13 cellular contexts compared by ENCODE assay signal in the genomic region with DNA sequence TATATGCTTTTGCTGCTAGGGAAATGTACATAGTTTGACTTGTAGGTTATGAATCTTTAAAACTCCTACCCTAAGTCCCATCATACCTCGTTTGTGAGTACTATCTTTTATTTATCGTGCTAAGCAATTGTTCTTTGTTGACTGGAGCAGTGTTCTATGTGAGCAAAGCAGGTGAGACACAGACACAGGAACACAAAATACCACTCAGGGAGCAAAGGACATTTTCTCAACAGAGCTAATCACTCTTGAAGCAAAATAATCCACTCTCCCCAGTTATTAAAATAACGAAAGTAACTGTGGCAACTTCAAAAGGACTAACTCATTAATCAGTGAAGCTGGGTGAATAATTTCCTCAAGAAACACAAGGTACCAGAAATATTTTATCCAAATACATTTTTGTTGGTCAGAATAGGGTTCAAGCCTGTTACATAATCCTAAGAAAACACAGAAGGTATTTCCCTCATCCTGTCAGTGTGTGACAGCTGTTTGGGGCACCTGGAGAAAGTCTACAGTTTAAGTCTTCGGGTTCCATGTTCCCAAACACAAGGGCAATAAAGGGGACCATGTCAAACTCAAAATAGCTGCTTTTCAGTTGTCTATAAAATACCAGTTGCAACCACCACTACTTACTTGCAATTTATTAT.
A peak's percentile ranks its signal among the peaks of the same experiment; 100 is the strongest.
DNase-seq lines count a peak whose midpoint lies in the region; ATAC-seq and TF ChIP-seq lines count a peak whose summit lies in the region.
"Had no signal": no experiment of that assay in that cellular context is flagged by ENCODE, and none has a peak within 500 bp of the region (broad histone marks: within the 10 kb centered on the region; RNA-seq: fewer than 3 reads in every experiment).

No MANE protein-coding gene starts in this region.

- peaks cover 39% of the 10 kb centered on the region for H3K36me3 Mint-ChIP-seq in activated T-helper 17 cell treated with anti-CD3 and anti-CD28 coated beads, Interleukin-2, amount 50 U/mL, for 72 hours (ENCODE audit: low read depth)
- H3K36me3 Mint-ChIP-seq in mesothelial cell of epicardium, result peaks cover 12% of the 10 kb centered on the region
- H3K36me3 Mint-ChIP-seq in stimulated activated naive B cell treated with anti-CD40 and anti-IgM and Interleukin-4, amounts not matched to agents 10 μg/mL and 1 μg/mL and 100 μg/mL, for 72 hours, result peaks cover 9 to 57% of the 10 kb centered on the region in 2 donors

- no peaks in the 10 kb centered on the region for H3K9me3 Mint-ChIP-seq in activated T-helper 17 cell treated with anti-CD3 and anti-CD28 coated beads, Interleukin-2, amount 50 U/mL, for 72 hours
- no peaks in the 10 kb centered on the region for H3K9me3 Mint-ChIP-seq in mesothelial cell of epicardium
- no peaks in the 10 kb centered on the region for H3K9me3 Mint-ChIP-seq in stimulated activated naive B cell treated with anti-CD40 and anti-IgM and Interleukin-4, amounts not matched to agents 10 μg/mL and 1 μg/mL and 100 μg/mL, for 72 hours
- H3K9me3 Mint-ChIP-seq: IgD-negative memory B cell had no signal

- no peak for ATAC-seq in activated T-helper 17 cell treated with anti-CD3 and anti-CD28 coated beads, Interleukin-2, amount 50 U/mL, for 72 hours (replicated peaks)
- ATAC-seq in stimulated activated naive B cell treated with anti-CD40 and anti-IgM and Interleukin-4, amounts not matched to agents 10 μg/mL and 1 μg/mL and 100 μg/mL, for 72 hours (replicated peaks), result no peak

- peaks cover 6% of the 10 kb centered on the region for H3K4me1 Mint-ChIP-seq in activated T-helper 17 cell treated with anti-CD3 and anti-CD28 coated beads, Interleukin-2, amount 50 U/mL, for 72 hours
- peaks cover 49% of the 10 kb centered on the region for H3K4me1 Mint-ChIP-seq in mesothelial cell of epicardium
- H3K4me1 Mint-ChIP-seq in stimulated activated naive B cell treated with anti-CD40 and anti-IgM and Interleukin-4, amounts not matched to agents 10 μg/mL and 1 μg/mL and 100 μg/mL, for 72 hours, result peaks cover 23 to 34% of the 10 kb centered on the region in 2 donors

- no peak overlapping the region for H3K4me3 Mint-ChIP-seq in activated T-helper 17 cell treated with anti-CD3 and anti-CD28 coated beads, Interleukin-2, amount 50 U/mL, for 72 hours
- no peak overlapping the region for H3K4me3 Mint-ChIP-seq in mesothelial cell of epicardium
- H3K4me3 Mint-ChIP-seq in stimulated activated naive B cell treated with anti-CD40 and anti-IgM and Interleukin-4, amounts not matched to agents 10 μg/mL and 1 μg/mL and 100 μg/mL, for 72 hours, result no peak overlapping the region

- no peak for TF ChIP-seq CTCF in mesothelial cell of epicardium (IDR thresholded peaks at IDR 0.05; ENCODE audit: unreplicated experiment)

- peak overlapping the region; percentile 3 for H3K27ac Mint-ChIP-seq in activated T-helper 17 cell treated with anti-CD3 and anti-CD28 coated beads, Interleukin-2, amount 50 U/mL, for 72 hours
- peak overlapping the region; percentile 89 for H3K27ac Mint-ChIP-seq in mesothelial cell of epicardium
- peak overlapping the region; percentile 21 for H3K27ac Mint-ChIP-seq in stimulated activated naive B cell treated with anti-CD40 and anti-IgM and Interleukin-4, amounts not matched to agents 10 μg/mL and 1 μg/mL and 100 μg/mL, for 72 hours
- H3K27ac Mint-ChIP-seq: IgD-negative memory B cell had no signal

- H3K27me3 Mint-ChIP-seq in activated T-helper 17 cell treated with anti-CD3 and anti-CD28 coated beads, Interleukin-2, amount 50 U/mL, for 72 hours, result no peaks in the 10 kb centered on the region
- no peaks in the 10 kb centered on the region for H3K27me3 Mint-ChIP-seq in mesothelial cell of epicardium (ENCODE audit: low read depth)
- H3K27me3 Mint-ChIP-seq in stimulated activated naive B cell treated with anti-CD40 and anti-IgM and Interleukin-4, amounts not matched to agents 10 μg/mL and 1 μg/mL and 100 μg/mL, for 72 hours, result no peaks in the 10 kb centered on the region
- H3K27me3 Mint-ChIP-seq: IgD-negative memory B cell had no signal

- DNase-seq in NCI-H1417 (lab: John Stamatoyannopoulos, UW) (peak in 2 of 3 experiments; percentile 37 to 65), NCI-H1417 treated with DMSO at 0.1 percent for 48 hours (lab: John Stamatoyannopoulos, UW) (no peak), mesothelial cell of epicardium (ENCODE audit: low spot score in 2 of 2, unreplicated experiment in 2 of 2) (no peak), glomerular visceral epithelial cell (ENCODE audit: extremely low spot score) (no peak), SKM-1 (lab: John Stamatoyannopoulos, UW; ENCODE audit: unreplicated experiment) (no peak), superior temporal gyrus (ENCODE audit: extremely low spot score) (no peak)
- no peak for DNase-seq in stimulated activated naive B cell treated with anti-CD40 and anti-IgM and Interleukin-4, amounts not matched to agents 10 μg/mL and 1 μg/mL and 100 μg/mL, for 72 hours
- DNase-seq: COR-L47, DMS53, NCI-H1436 treated with DMSO at 0.1 percent for 48 hours, NCI-H2081 treated with DMSO at 0.1 percent for 48 hours had no signal

Comparison
In these comparisons a context has a peak if more than half of its experiments do, and no peak if none do; other contexts are left out.
1. DNase-seq: peak in NCI-H1417 (2 of 3); none in NCI-H1417 treated with DMSO at 0.1 percent for 48 hours (single experiment), mesothelial cell of epicardium (0 of 2), stimulated activated naive B cell treated with anti-CD40 and anti-IgM and Interleukin-4, amounts not matched to agents 10 μg/mL and 1 μg/mL and 100 μg/mL, for 72 hours (single experiment), glomerular visceral epithelial cell (single experiment), SKM-1 (single experiment) and superior temporal gyrus (single experiment).
2. H3K27ac Mint-ChIP-seq: peak in every context shown above with its lines; median percentile 89 in mesothelial cell of epicardium; 21 in stimulated activated naive B cell treated with anti-CD40 and anti-IgM and Interleukin-4, amounts not matched to agents 10 μg/mL and 1 μg/mL and 100 μg/mL, for 72 hours; 3 in activated T-helper 17 cell treated with anti-CD3 and anti-CD28 coated beads, Interleukin-2, amount 50 U/mL, for 72 hours.